ENCODE assay signal across 11 cellular contexts in genomic region chr13:95704510-95704909, GRCh38.
DNase-seq lines count a peak whose midpoint lies in the region; ATAC-seq and TF ChIP-seq lines count a peak whose summit lies in the region.
"Had no signal": no experiment of that assay in that cellular context is flagged by ENCODE, and none has a peak within 500 bp of the region (broad histone marks: within the 10 kb centered on the region; RNA-seq: fewer than 3 reads in every experiment).

No MANE protein-coding gene starts in this region.

- DNase-seq in NCI-H510A treated with DMSO at 0.1 percent for 48 hours (lab: John Stamatoyannopoulos, UW): peak; percentile 34
- DNase-seq in NCI-H510A (lab: John Stamatoyannopoulos, UW): no peak
- peak; percentile 33 for DNase-seq in NCI-H146 (lab: John Stamatoyannopoulos, UW)
- DNase-seq in cerebellar cortex (ENCODE audit: low spot score): peak; percentile 15
- DNase-seq in retinal pigment epithelial cell (ENCODE audit: low read depth): no peak
- DNase-seq in stimulated activated CD4-positive, alpha-beta T cell treated with anti-CD3 and anti-CD28 coated beads, Interleukin-1b, Interleukin-23, amount 100 ng/mL, for 48 hours: no peak
- no peak for DNase-seq in C1 segment of cervical spinal cord (lab: John Stamatoyannopoulos, UW)
- DNase-seq: immature natural killer cell had no signal

- ATAC-seq in HG03439 (IDR thresholded peaks at IDR 0.05; ENCODE audit: unreplicated experiment): no peak

- TF ChIP-seq CTCF in retinal pigment epithelial cell (conservative IDR thresholded peaks at IDR 0.05; ENCODE audit: low read depth, low read length): peak; percentile 34

- no peak overlapping the region for H3K4me3 ChIP-seq in retinal pigment epithelial cell (ENCODE audit: low read length)
- H3K4me3 ChIP-seq: BLaER1, coronary artery had no signal

Comparison
In these comparisons a context has a peak if more than half of its experiments do, and no peak if none do; other contexts are left out.
1. DNase-seq: peak in NCI-H510A treated with DMSO at 0.1 percent for 48 hours (single experiment), NCI-H146 (single experiment) and cerebellar cortex (single experiment); none in NCI-H510A (single experiment), retinal pigment epithelial cell (single experiment), stimulated activated CD4-positive, alpha-beta T cell treated with anti-CD3 and anti-CD28 coated beads, Interleukin-1b, Interleukin-23, amount 100 ng/mL, for 48 hours (single experiment) and C1 segment of cervical spinal cord (0 of 14).